In the genomic region with DNA sequence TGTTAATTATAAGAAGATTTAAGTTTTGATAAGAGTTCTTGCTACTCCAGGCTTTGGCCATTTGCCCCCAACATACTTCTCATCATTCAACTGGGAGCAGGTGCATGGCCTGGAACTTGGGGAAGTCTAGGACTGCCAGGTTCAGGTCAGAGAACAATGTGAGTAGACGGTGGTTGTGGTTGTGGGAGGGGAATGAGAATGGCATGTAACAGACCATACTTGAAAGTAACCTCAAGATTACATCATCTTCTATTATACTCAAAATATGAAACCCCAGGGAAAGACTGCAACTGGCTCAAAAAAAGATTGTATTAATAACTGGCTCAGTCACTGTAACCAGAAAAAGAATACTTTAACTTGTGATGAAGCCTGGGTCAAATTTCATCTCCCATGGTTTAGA, we compare ENCODE assay signal across 10 cellular contexts.
A peak's percentile ranks its signal among the peaks of the same experiment; 100 is the strongest.
DNase-seq lines count a peak whose midpoint lies in the region; ATAC-seq and TF ChIP-seq lines count a peak whose summit lies in the region.
"Had no signal": no experiment of that assay in that cellular context is flagged by ENCODE, and none has a peak within 500 bp of the region (broad histone marks: within the 10 kb centered on the region; RNA-seq: fewer than 3 reads in every experiment).

No MANE protein-coding gene starts in this region.

- TF ChIP-seq RAD21 in Ishikawa (IDR thresholded peaks at IDR 0.05; ENCODE audit: low read depth) = no peak

- ATAC-seq in GM21529 (IDR thresholded peaks at IDR 0.05; ENCODE audit: unreplicated experiment) = peak; percentile 70
- ATAC-seq: natural killer cell had no signal

- peak; percentile 50 for DNase-seq in ELR (ENCODE audit: low read depth)
- peak; percentile 61 to 79 for DNase-seq in cardiac fibroblast (ENCODE audit: low read depth in 2 of 2)
- no peak for DNase-seq in NCI-H146 (lab: John Stamatoyannopoulos, UW)
- DNase-seq in NCI-H2171 (lab: John Stamatoyannopoulos, UW) = no peak
- DNase-seq in mesenteric fat pad (ENCODE audit: low spot score) = no peak
- DNase-seq in NCI-H1930 (lab: John Stamatoyannopoulos, UW) = no peak
- DNase-seq: endodermal cell, natural killer cell had no signal

- no peak for TF ChIP-seq CTCF in cardiac fibroblast (IDR thresholded peaks at IDR 0.05; ENCODE audit: low read depth, low read length)

- peak; percentile 38; the same call in 1 of the 2 replicates for TF ChIP-seq EP300 in Ishikawa (IDR thresholded peaks at IDR 0.05; ENCODE audit: borderline replicate concordance)

- H3K4me3 ChIP-seq in cardiac fibroblast (replicated peaks in 1 of 2; ENCODE audit: low read depth in 2 of 2, low read length in 2 of 2) = no peak overlapping the region

TF ChIP-seq in Ishikawa, 13 proteins besides CTCF, POLR2A, EP300 and RAD21:
- TF ChIP-seq CEBPB (IDR thresholded peaks at IDR 0.05) = peak; percentile 27; the same call in 1 of the 2 replicates
- TF ChIP-seq, protein P1, sequence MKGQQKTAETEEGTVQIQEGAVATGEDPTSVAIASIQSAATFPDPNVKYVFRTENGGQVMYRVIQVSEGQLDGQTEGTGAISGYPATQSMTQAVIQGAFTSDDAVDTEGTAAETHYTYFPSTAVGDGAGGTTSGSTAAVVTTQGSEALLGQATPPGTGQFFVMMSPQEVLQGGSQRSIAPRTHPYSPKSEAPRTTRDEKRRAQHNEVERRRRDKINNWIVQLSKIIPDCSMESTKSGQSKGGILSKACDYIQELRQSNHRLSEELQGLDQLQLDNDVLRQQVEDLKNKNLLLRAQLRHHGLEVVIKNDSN (IDR thresholded peaks at IDR 0.05) = no peak
- TF ChIP-seq, protein P2, sequence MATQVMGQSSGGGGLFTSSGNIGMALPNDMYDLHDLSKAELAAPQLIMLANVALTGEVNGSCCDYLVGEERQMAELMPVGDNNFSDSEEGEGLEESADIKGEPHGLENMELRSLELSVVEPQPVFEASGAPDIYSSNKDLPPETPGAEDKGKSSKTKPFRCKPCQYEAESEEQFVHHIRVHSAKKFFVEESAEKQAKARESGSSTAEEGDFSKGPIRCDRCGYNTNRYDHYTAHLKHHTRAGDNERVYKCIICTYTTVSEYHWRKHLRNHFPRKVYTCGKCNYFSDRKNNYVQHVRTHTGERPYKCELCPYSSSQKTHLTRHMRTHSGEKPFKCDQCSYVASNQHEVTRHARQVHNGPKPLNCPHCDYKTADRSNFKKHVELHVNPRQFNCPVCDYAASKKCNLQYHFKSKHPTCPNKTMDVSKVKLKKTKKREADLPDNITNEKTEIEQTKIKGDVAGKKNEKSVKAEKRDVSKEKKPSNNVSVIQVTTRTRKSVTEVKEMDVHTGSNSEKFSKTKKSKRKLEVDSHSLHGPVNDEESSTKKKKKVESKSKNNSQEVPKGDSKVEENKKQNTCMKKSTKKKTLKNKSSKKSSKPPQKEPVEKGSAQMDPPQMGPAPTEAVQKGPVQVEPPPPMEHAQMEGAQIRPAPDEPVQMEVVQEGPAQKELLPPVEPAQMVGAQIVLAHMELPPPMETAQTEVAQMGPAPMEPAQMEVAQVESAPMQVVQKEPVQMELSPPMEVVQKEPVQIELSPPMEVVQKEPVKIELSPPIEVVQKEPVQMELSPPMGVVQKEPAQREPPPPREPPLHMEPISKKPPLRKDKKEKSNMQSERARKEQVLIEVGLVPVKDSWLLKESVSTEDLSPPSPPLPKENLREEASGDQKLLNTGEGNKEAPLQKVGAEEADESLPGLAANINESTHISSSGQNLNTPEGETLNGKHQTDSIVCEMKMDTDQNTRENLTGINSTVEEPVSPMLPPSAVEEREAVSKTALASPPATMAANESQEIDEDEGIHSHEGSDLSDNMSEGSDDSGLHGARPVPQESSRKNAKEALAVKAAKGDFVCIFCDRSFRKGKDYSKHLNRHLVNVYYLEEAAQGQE (IDR thresholded peaks at IDR 0.05; ENCODE audit: low read depth) = no peak
- TF ChIP-seq YY1 (IDR thresholded peaks at IDR 0.05; ENCODE audit: low read depth) = no peak
- TF ChIP-seq NFIC (IDR thresholded peaks at IDR 0.05) = peak; percentile 24; the same call in 1 of the 2 replicates
- TF ChIP-seq TEAD4 (IDR thresholded peaks at IDR 0.05) = 0 out of 2 replicates have a peak, but pooled peaks have one; percentile 3
- TF ChIP-seq, protein P3, sequence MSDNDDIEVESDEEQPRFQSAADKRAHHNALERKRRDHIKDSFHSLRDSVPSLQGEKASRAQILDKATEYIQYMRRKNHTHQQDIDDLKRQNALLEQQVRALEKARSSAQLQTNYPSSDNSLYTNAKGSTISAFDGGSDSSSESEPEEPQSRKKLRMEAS (IDR thresholded peaks at IDR 0.05) = no peak
- no peak for TF ChIP-seq EGR1 (IDR thresholded peaks at IDR 0.05)
- no peak for TF ChIP-seq TAF1 (IDR thresholded peaks at IDR 0.05; ENCODE audit: low read depth)
- no peak for TF ChIP-seq TCF12 (IDR thresholded peaks at IDR 0.05; ENCODE audit: low read depth)
- TF ChIP-seq ZBTB7A (IDR thresholded peaks at IDR 0.05; ENCODE audit: low read depth) = no peak
- TF ChIP-seq FOXM1 (IDR thresholded peaks at IDR 0.05; ENCODE audit: borderline replicate concordance, low read depth) = no peak; the same call in 1 of the 2 replicates
- TF ChIP-seq CREB1 (IDR thresholded peaks at IDR 0.05; ENCODE audit: low read depth) = no peak

Comparison
In these comparisons a context has a peak if more than half of its experiments do, and no peak if none do; other contexts are left out.
1. DNase-seq: peak in ELR (single experiment) and cardiac fibroblast (2 of 2); none in NCI-H146 (single experiment), NCI-H2171 (single experiment), mesenteric fat pad (single experiment) and NCI-H1930 (0 of 2).